In the genomic region with DNA sequence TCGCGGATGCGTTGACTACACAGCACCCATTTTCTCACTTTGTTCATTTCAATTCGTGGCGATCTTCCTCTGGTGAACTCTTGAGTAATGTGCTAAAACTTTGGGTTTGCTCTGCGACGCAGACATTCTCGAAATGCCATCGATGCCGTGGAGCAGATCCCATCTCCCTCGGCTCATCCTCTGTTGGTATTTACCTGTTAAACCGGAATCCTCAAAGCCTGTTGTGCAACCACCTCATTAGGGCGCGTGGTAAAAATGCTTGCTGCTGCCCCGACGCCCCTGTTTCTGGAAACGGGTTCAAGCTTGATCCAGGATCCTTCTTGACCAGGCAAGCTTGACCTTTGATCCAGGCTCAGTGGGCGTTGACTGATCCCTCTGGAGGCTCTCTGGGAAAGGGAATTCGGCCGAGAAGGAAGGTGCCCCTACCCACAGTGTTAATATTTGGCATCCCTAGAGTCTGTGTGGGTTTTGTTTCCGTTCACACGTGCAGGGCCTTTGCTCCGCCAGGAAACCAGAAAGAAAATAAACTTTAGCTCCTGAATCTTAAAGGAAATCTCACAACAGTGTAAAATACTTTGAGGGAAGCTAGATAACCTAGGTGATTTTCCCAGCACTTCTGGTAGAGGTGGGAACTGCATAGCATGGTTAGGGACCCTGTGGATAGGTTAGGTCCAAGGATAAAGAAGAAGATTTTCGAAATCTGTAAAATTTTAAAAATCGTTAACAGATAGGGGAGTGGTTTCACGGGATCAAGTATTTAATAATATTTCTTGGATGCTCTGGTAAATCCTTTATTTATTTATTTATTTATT, we compare ENCODE assay signal across 8 cellular contexts. TPM values are rescaled to one million over a fixed set of nuclear protein-coding genes. Genes with fewer than 3 reads are reported as not detected.
A peak's percentile ranks its signal among the peaks of the same experiment; 100 is the strongest.
DNase-seq lines count a peak whose midpoint lies in the region; ATAC-seq, FAIRE-seq and TF ChIP-seq lines count a peak whose summit lies in the region.

No MANE protein-coding gene starts in this region.

- H3K27ac ChIP-seq in pancreas: peak overlapping the region; percentile 93 to 99 (median 96)

- intact Hi-C loops in activated naive CD4-positive, alpha-beta T cell treated with anti-CD3 and anti-CD28 coated beads for 36 hours (cut with micrococcal nuclease): loop anchor here (2.0 to 5.0 kb wide), 4 partner anchors 255 to 1481 kb away; a partner anchor contains a TSS
- intact Hi-C loops in Right ventricle myocardium superior (cut with DNase I) (no loop called here), pancreas (cut with DNase I) (no loop called here)

- 1% methylated on average over 26 of the region's 26 CpGs for whole genome bisulfite sequencing in pancreas, 2 donors

- peak overlapping the region; percentile 96 for H3K4me3 Mint-ChIP-seq in activated naive CD4-positive, alpha-beta T cell treated with anti-CD3 and anti-CD28 coated beads for 36 hours

- H3K27me3 ChIP-seq in pancreas: no peaks in the 10 kb centered on the region

- peaks cover 49% of the 10 kb centered on the region for H3K4me1 Mint-ChIP-seq in activated naive CD4-positive, alpha-beta T cell treated with anti-CD3 and anti-CD28 coated beads for 36 hours (ENCODE audit: low read depth)

- H3K9me3 Mint-ChIP-seq in activated naive CD4-positive, alpha-beta T cell treated with anti-CD3 and anti-CD28 coated beads for 36 hours: no peaks in the 10 kb centered on the region

- H3K36me3 Mint-ChIP-seq in activated naive CD4-positive, alpha-beta T cell treated with anti-CD3 and anti-CD28 coated beads for 36 hours (ENCODE audit: low read depth): peaks cover 21% of the 10 kb centered on the region

- CTCF ChIA-PET in activated naive CD4-positive, alpha-beta T cell treated with anti-CD3 and anti-CD28 coated beads for 36 hours (lab: Charles Lee): interaction anchor here (1.1 to 1.4 kb wide), 2 partner anchors 37 to 504 kb away, joined by 3 to 4 read pairs; a partner anchor contains a TSS

- no peak for TF ChIP-seq CTCF in pancreas (IDR thresholded peaks at IDR 0.05)

- peaks cover 26 to 52% (median 47%) of the 10 kb centered on the region in 3 donors for H3K4me1 ChIP-seq in pancreas

- no peaks in the 10 kb centered on the region for H3K36me3 ChIP-seq in pancreas

- no peaks in the 10 kb centered on the region for H3K9me3 ChIP-seq in pancreas

- H3K4me3 ChIP-seq in pancreas: peak overlapping the region; percentile 82 to 99 (median 88)

- ATAC-seq in Right ventricle myocardium superior (ENCODE audit: poor library complexity) (peak; percentile 13), pancreas (peak; percentile 15 to 32 (median 21))

- H3K27ac Mint-ChIP-seq in activated naive CD4-positive, alpha-beta T cell treated with anti-CD3 and anti-CD28 coated beads for 36 hours: peak overlapping the region; percentile 99

- no peaks in the 10 kb centered on the region for H3K27me3 Mint-ChIP-seq in activated naive CD4-positive, alpha-beta T cell treated with anti-CD3 and anti-CD28 coated beads for 36 hours (ENCODE audit: low read depth)

- no peak for FAIRE-seq in pancreas (lab: Jason Lieb, UNC)

- peak; percentile 2 for DNase-seq in stimulated activated CD4-positive, alpha-beta T cell treated with anti-CD3 and anti-CD28 coated beads, Interleukin-12 subunit alpha, Interleukin-12 subunit beta, amount 100 ng/mL, for 4 hours
- DNase-seq in stimulated activated CD4-positive, alpha-beta T cell treated with anti-CD3 and anti-CD28 coated beads, Interleukin-2, amount 100 ng/mL, for 48 hours: no peak
- peak; percentile 27 for DNase-seq in NCI-H345 treated with DMSO at 0.1 percent for 48 hours (lab: John Stamatoyannopoulos, UW; ENCODE audit: unreplicated experiment)
- no peak for DNase-seq in activated naive CD4-positive, alpha-beta T cell treated with anti-CD3 and anti-CD28 coated beads for 36 hours
- no peak for DNase-seq in Right ventricle myocardium superior
- DNase-seq in pancreas: peak in 3 of 6 donors; percentile 22 to 57 (median 53)
- DNase-seq in foreskin melanocyte: no peak
- no peak for DNase-seq in NCI-H2196 (lab: John Stamatoyannopoulos, UW; ENCODE audit: unreplicated experiment)

RNA-seq across cellular contexts. Expression of a gene that starts 1.0 kb away (rescaled TPM):
- 100 to 1,000 TPM in 1 of 2 experiments, 10 to 100 TPM in 1; 87.9 to 102 TPM for total RNA-seq in activated naive CD4-positive, alpha-beta T cell treated with anti-CD3 and anti-CD28 coated beads for 36 hours
- total RNA-seq in Right ventricle myocardium superior: 69.2 TPM
- total RNA-seq in pancreas: 10 to 100 TPM; 36.0 to 56.8 (median 46.0) TPM
- 10 to 100 TPM; 32.0 to 41.4 TPM for polyA plus RNA-seq in pancreas

Comparison
In these comparisons a context has a peak if more than half of its experiments do, and no peak if none do; other contexts are left out.
1. DNase-seq: peak in stimulated activated CD4-positive, alpha-beta T cell treated with anti-CD3 and anti-CD28 coated beads, Interleukin-12 subunit alpha, Interleukin-12 subunit beta, amount 100 ng/mL, for 4 hours (single experiment) and NCI-H345 treated with DMSO at 0.1 percent for 48 hours (single experiment); none in stimulated activated CD4-positive, alpha-beta T cell treated with anti-CD3 and anti-CD28 coated beads, Interleukin-2, amount 100 ng/mL, for 48 hours (0 of 2), activated naive CD4-positive, alpha-beta T cell treated with anti-CD3 and anti-CD28 coated beads for 36 hours (single experiment), Right ventricle myocardium superior (single experiment), foreskin melanocyte (single experiment) and NCI-H2196 (single experiment).